7 cellular contexts compared by ENCODE assay signal in the genomic region with DNA sequence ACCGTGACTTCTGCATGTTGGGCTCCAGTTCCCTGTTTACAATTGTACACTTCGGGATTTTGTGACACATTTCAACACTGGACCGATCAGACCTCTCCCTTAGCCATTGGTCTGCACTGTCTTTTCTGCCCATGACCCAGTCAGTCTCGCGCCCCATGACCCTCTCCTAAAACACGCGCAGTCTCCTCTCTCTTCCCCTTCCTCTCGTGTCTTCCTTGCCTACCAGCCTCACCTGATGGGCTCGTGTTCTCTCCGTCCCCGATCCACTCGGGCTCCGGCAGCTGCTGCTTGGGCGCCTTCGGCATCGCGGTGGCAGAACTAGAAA. TPM values are rescaled to one million over a fixed set of nuclear protein-coding genes. Genes with fewer than 3 reads are reported as not detected.
A peak's percentile ranks its signal among the peaks of the same experiment; 100 is the strongest.
DNase-seq lines count a peak whose midpoint lies in the region; ATAC-seq and TF ChIP-seq lines count a peak whose summit lies in the region.

No MANE protein-coding gene starts in this region.

- H3K36me3 ChIP-seq in SU-DHL-6 (ENCODE audit: low read length) (no peaks in the 10 kb centered on the region; the same call in 1 of the 2 replicates), psoas muscle (ENCODE audit: insufficient read depth in 1 of 2, low read depth in 1 of 2) (peaks cover 0 to 20% of the 10 kb centered on the region in 2 donors)

- peaks cover 32% of the 10 kb centered on the region for H3K4me1 ChIP-seq in psoas muscle

- WGBS in psoas muscle, 3 donors, result 0 to 1% (median 0%) methylated on average over 17 of the region's 17 CpGs

- H3K79me2 ChIP-seq in SU-DHL-6 (ENCODE audit: insufficient read depth, low read length), result peaks cover 44% of the 10 kb centered on the region

- no peak for TF ChIP-seq CTCF in SU-DHL-6 (IDR thresholded peaks at IDR 0.05; ENCODE audit: insufficient read depth, low read length, poor library complexity, severe bottlenecking)
- no peak for TF ChIP-seq CTCF in foreskin fibroblast (IDR thresholded peaks at IDR 0.05; ENCODE audit: low read depth, low read length)
- TF ChIP-seq CTCF in psoas muscle (IDR thresholded peaks at IDR 0.05), result no peak

- H3K9me3 ChIP-seq in SU-DHL-6 (ENCODE audit: insufficient read depth, low read length) (no peaks in the 10 kb centered on the region), psoas muscle (no peaks in the 10 kb centered on the region)

- peak; percentile 17 for ATAC-seq in GM18873 (IDR thresholded peaks at IDR 0.05; ENCODE audit: low FRiP score, unreplicated experiment)
- ATAC-seq in HG02870 (IDR thresholded peaks at IDR 0.05; ENCODE audit: unreplicated experiment), result peak; percentile 18
- peak; percentile 21 to 57 (median 35) for ATAC-seq in psoas muscle

- H4K20me1 ChIP-seq in SU-DHL-6 (ENCODE audit: low read depth, low read length), result peaks cover 30% of the 10 kb centered on the region; the same call in 1 of the 2 replicates

- H3K27me3 ChIP-seq in SU-DHL-6 (ENCODE audit: low read length) (no peaks in the 10 kb centered on the region), psoas muscle (ENCODE audit: insufficient read depth in 3 of 3, low read length in 2 of 3) (no peaks in the 10 kb centered on the region)

- H3F3A ChIP-seq in SU-DHL-6 (ENCODE audit: insufficient read depth), result peaks cover 10% of the 10 kb centered on the region; the same call in 1 of the 2 replicates

- H3K4me2 ChIP-seq in SU-DHL-6 (ENCODE audit: low read depth, low read length, poor library complexity, severe bottlenecking), result peak overlapping the region; percentile 76

- peak overlapping the region; percentile 95 for H2AFZ ChIP-seq in SU-DHL-6 (ENCODE audit: low read depth, low read length, severe bottlenecking)

- H3K27ac ChIP-seq in SU-DHL-6 (ENCODE audit: low read depth, low read length) (no peak overlapping the region), psoas muscle (peak overlapping the region; percentile 95)

- no peaks in the 10 kb centered on the region for H3K9me2 ChIP-seq in SU-DHL-6 (replicated peaks; ENCODE audit: insufficient read depth, low read length)

- peak overlapping the region; percentile 87 for H3K4me3 ChIP-seq in SU-DHL-6 (ENCODE audit: insufficient read depth, low read length, poor library complexity, severe bottlenecking)
- peak overlapping the region; percentile 79 to 90 for H3K4me3 ChIP-seq in foreskin fibroblast (ENCODE audit: low read depth in 1 of 2, low read length in 2 of 2)
- peak overlapping the region; percentile 81 for H3K4me3 ChIP-seq in psoas muscle

- peak overlapping the region; percentile 74 for H3K9ac ChIP-seq in SU-DHL-6 (ENCODE audit: low read length)

- DNase-seq in foreskin fibroblast (no peak), psoas muscle (no peak), cerebellar cortex (ENCODE audit: low spot score) (no peak), LoVo (ENCODE audit: low spot score) (no peak)

- intact Hi-C loops in psoas muscle (cut with DNase I), result loop anchor here in 1 of 2 donors (2.0 to 5.0 kb wide), 2 partner anchors 14 to 107 kb away; partner anchors contain the start of genes GNL1 and PRR3

RNA-seq across cellular contexts. Expression of gene ABCF1, which starts 0.5 kb away (rescaled TPM):
- 100 to 1,000 TPM in 1 of 4 donors, 10 to 100 TPM in 3; 64.2 to 108 (median 95.5) TPM for total RNA-seq in psoas muscle
- 100 to 1,000 TPM in 2 of 3 donors, 10 to 100 TPM in 1; 53.8 to 119 (median 108) TPM for polyA plus RNA-seq in psoas muscle

RNA-seq across cellular contexts. Expression of gene PRR3, which starts 13.6 kb away (rescaled TPM):
- total RNA-seq in psoas muscle, result 1 to 10 TPM; 1.5 to 3.5 (median 1.8) TPM
- 1 to 10 TPM; 2.3 to 5.1 (median 3.5) TPM for polyA plus RNA-seq in psoas muscle

RNA-seq across cellular contexts. Expression of gene GNL1, which starts 14.4 kb away (rescaled TPM):
- total RNA-seq in psoas muscle, result 10 to 100 TPM; 20.1 to 26.3 (median 24.2) TPM
- polyA plus RNA-seq in psoas muscle, result 10 to 100 TPM; 14.2 to 32.3 (median 30.8) TPM

RNA-seq across cellular contexts. Expression of gene PPP1R10, which starts 46.3 kb away (rescaled TPM):
- total RNA-seq in psoas muscle, result 10 to 100 TPM; 27.1 to 42.5 (median 31.6) TPM
- polyA plus RNA-seq in psoas muscle, result 10 to 100 TPM in 2 of 3 donors, 1 to 10 TPM in 1; 5.5 to 23.2 (median 10.1) TPM

RNA-seq across cellular contexts. Expression of gene MRPS18B, which starts 46.9 kb away (rescaled TPM):
- total RNA-seq in psoas muscle, result 100 to 1,000 TPM; 109 to 184 (median 152) TPM
- polyA plus RNA-seq in psoas muscle, result 100 to 1,000 TPM; 241 to 303 (median 242) TPM
